Comparison of ENCODE assay signal across 13 cellular contexts in the genomic region with DNA sequence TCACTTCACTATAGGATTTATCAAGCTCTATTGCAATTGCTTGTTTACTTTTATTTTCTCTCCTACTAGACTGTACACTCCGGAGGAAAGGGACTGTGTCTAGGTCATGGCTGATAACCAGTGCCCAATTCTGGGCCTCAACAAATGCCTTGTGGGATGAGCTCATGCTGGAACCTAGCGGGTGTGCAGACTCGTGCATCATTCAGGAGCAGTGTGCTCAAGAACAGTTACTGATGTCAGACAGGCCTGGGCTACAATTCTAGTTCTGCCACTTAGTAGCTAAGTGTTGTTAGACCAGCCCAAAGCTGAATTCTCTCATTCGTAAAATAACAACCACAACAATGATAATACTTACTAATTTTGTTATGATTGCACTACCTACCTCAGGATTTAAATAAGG.
DNase-seq lines count a peak whose midpoint lies in the region; ATAC-seq, FAIRE-seq and TF ChIP-seq lines count a peak whose summit lies in the region.
"Had no signal": no experiment of that assay in that cellular context is flagged by ENCODE, and none has a peak within 500 bp of the region (broad histone marks: within the 10 kb centered on the region; RNA-seq: fewer than 3 reads in every experiment).

No MANE protein-coding gene starts in this region.

- no peak overlapping the region for H3K4me3 Mint-ChIP-seq in astrocyte (ENCODE audit: unreplicated experiment)

- H3K9me3 ChIP-seq in astrocyte (ENCODE audit: insufficient read depth, low read depth, low read length) (no peaks in the 10 kb centered on the region), heart right ventricle (no peaks in the 10 kb centered on the region), spleen (no peaks in the 10 kb centered on the region)
- H3K9me3 ChIP-seq: HAP-1, SJCRH30 had no signal

- peak overlapping the region; percentile 53 for H3K4me2 ChIP-seq in astrocyte (ENCODE audit: low read length)

- intact Hi-C loops in Right ventricle myocardium superior (cut with DNase I) = no loop called here
- intact Hi-C loops in Right ventricle myocardium inferior (cut with DNase I) = no loop called here
- intact Hi-C loops in heart right ventricle (cut with DNase I) = no loop called here
- intact Hi-C loops in spleen (cut with DNase I; ENCODE audit: low total_unique reads) = no loop called here

- no peaks in the 10 kb centered on the region for H3K36me3 Mint-ChIP-seq in astrocyte (ENCODE audit: low read depth, unreplicated experiment)
- H3K36me3 Mint-ChIP-seq: activated naive CD4-positive, alpha-beta T cell treated with anti-CD3 and anti-CD28 coated beads, Interleukin-2, amount 50 U/mL, for 24 hours; immature natural killer cell had no signal

- WGBS in heart right ventricle, 2 donors = 76 to 80% methylated on average over 4 of the region's 4 CpGs
- WGBS in spleen, 5 donors = 84 to 88% (median 87%) methylated on average over 4 of the region's 4 CpGs

- no peaks in the 10 kb centered on the region for H3K27me3 Mint-ChIP-seq in astrocyte (ENCODE audit: low read depth, unreplicated experiment)
- H3K27me3 Mint-ChIP-seq: activated naive CD4-positive, alpha-beta T cell treated with anti-CD3 and anti-CD28 coated beads, Interleukin-2, amount 50 U/mL, for 24 hours had no signal

- peaks cover 3% of the 10 kb centered on the region for H3K9me3 Mint-ChIP-seq in astrocyte (ENCODE audit: unreplicated experiment)
- H3K9me3 Mint-ChIP-seq: activated naive CD4-positive, alpha-beta T cell treated with anti-CD3 and anti-CD28 coated beads, Interleukin-2, amount 50 U/mL, for 24 hours; immature natural killer cell had no signal

- TF ChIP-seq CTCF in astrocyte (IDR thresholded peaks at IDR 0.05; ENCODE audit: insufficient read depth, low read depth, low read length) = no peak
- no peak for TF ChIP-seq CTCF in heart right ventricle (IDR thresholded peaks at IDR 0.05)
- TF ChIP-seq CTCF in spleen (IDR thresholded peaks at IDR 0.05 in 8 of 11, conservative IDR thresholded peaks at IDR 0.05 in 3 of 11) = no peak

- H4K20me1 ChIP-seq in astrocyte (ENCODE audit: insufficient read depth, low read length) = no peaks in the 10 kb centered on the region

- H3K27ac ChIP-seq in astrocyte (ENCODE audit: low read depth, low read length) (peak overlapping the region; percentile 84), heart right ventricle (peak overlapping the region in 8 of 10 donors; percentile 61 to 87 (median 82)), spleen (peak overlapping the region in 1 of 8 donors; percentile 18)
- H3K27ac ChIP-seq: SJCRH30 had no signal

- H3K4me1 ChIP-seq in astrocyte (ENCODE audit: insufficient read depth, low read length) (peaks cover 23% of the 10 kb centered on the region), heart right ventricle (peaks cover 4 to 36% (median 29%) of the 10 kb centered on the region in 9 donors), spleen (peaks cover 0 to 25% (median 11%) of the 10 kb centered on the region in 6 donors)

- H3K4me3 ChIP-seq in astrocyte (ENCODE audit: insufficient read depth, low read depth, low read length) (no peak overlapping the region), heart right ventricle (no peak overlapping the region), spleen (no peak overlapping the region)
- H3K4me3 ChIP-seq: HAP-1, SJCRH30 had no signal

- no peak for FAIRE-seq in astrocyte (lab: Jason Lieb, UNC)
- no peak for FAIRE-seq in urothelium cell line (lab: Jason Lieb, UNC)

- no peaks in the 10 kb centered on the region for H3K27me3 ChIP-seq in astrocyte (ENCODE audit: insufficient read depth, low read length)
- H3K27me3 ChIP-seq in heart right ventricle = no peaks in the 10 kb centered on the region
- no peaks in the 10 kb centered on the region for H3K27me3 ChIP-seq in spleen (replicated peaks in 1 of 7)
- H3K27me3 ChIP-seq: SJCRH30 had no signal

- TF ChIP-seq POLR2A in spleen (IDR thresholded peaks at IDR 0.05) = no peak

- DNase-seq in Right ventricle myocardium superior (no peak), Right ventricle myocardium inferior (ENCODE audit: missing footprints) (no peak), astrocyte (ENCODE audit: low read depth) (peak; percentile 69), heart right ventricle (no peak), urothelium cell line (ENCODE audit: low spot score) (peak; percentile 13), SHP77 treated with DMSO at 0.1 percent for 48 hours (lab: John Stamatoyannopoulos, UW) (no peak), HUDEP-2 (lab: John Stamatoyannopoulos, UW; ENCODE audit: unreplicated experiment in 76 of 76) (no peak), spleen (no peak)
- DNase-seq: AML-193 had no signal

- H2AFZ ChIP-seq in astrocyte (ENCODE audit: low read depth, low read length) = no peak overlapping the region

- peak overlapping the region; percentile 85 for H3K27ac Mint-ChIP-seq in astrocyte (ENCODE audit: unreplicated experiment)

- no peaks in the 10 kb centered on the region for H3K79me2 ChIP-seq in astrocyte (ENCODE audit: insufficient read depth, low read length)

- no peaks in the 10 kb centered on the region for H3K36me3 ChIP-seq in astrocyte (ENCODE audit: insufficient read depth, low read length)
- no peaks in the 10 kb centered on the region for H3K36me3 ChIP-seq in heart right ventricle
- H3K36me3 ChIP-seq in spleen = no peaks in the 10 kb centered on the region
- H3K36me3 ChIP-seq: HAP-1, SJCRH30 had no signal

- peak; percentile 3 for ATAC-seq in Right ventricle myocardium superior (ENCODE audit: poor library complexity)
- ATAC-seq in Right ventricle myocardium inferior = no peak
- ATAC-seq in heart right ventricle = peak in 1 of 8 donors; percentile 28

- peak overlapping the region; percentile 49 for H3K9ac ChIP-seq in astrocyte (ENCODE audit: low read length)

- peaks cover 26% of the 10 kb centered on the region for H3K4me1 Mint-ChIP-seq in astrocyte (ENCODE audit: low read depth, unreplicated experiment)

Comparison
In these comparisons a context has a peak if more than half of its experiments do, and no peak if none do; other contexts are left out.
1. DNase-seq: peak in astrocyte (single experiment) and urothelium cell line (single experiment); none in Right ventricle myocardium superior (single experiment), Right ventricle myocardium inferior (single experiment), heart right ventricle (0 of 2), SHP77 treated with DMSO at 0.1 percent for 48 hours (single experiment), HUDEP-2 (0 of 76) and spleen (single experiment).